In the genomic region with DNA sequence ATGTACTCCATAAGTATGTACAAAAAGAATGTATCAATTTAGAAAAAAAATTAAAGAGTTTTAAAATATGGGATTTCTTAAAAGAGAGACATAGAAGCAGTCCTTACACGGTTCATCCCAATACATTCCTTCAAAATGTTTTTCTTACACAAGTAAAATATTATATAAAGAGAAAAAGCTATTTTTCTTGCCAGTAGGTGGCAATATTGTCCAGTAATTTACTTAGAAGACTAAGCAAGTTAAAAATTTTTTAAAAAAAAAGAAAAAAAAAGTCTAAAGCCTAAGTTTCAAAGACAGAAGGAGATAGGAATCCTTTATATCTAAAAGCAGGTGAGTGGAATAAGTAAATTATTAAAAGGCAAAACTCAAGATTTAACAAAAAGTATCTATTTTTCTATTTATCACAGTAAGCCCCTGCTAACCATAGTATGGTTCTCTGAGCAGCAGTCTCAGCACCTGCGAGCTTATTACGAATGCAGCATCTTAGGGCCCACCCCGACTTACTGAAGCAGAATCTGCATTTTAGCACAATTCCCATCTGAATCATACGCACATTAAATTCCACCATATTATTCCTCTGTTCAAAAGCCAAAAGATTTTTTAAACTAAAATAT, we compare ENCODE assay signal across 8 cellular contexts.
DNase-seq lines count a peak whose midpoint lies in the region; TF ChIP-seq lines count a peak whose summit lies in the region.

No MANE protein-coding gene starts in this region.

- H3K27ac Mint-ChIP-seq in brain: no peak overlapping the region
- H3K27ac Mint-ChIP-seq in immature natural killer cell: no peak overlapping the region

- peaks cover 18% of the 10 kb centered on the region for H3K36me3 Mint-ChIP-seq in brain
- no peaks in the 10 kb centered on the region for H3K36me3 Mint-ChIP-seq in immature natural killer cell

- peak in 2 of 3 experiments; percentile 74 to 75 for DNase-seq in NCI-H1417 (lab: John Stamatoyannopoulos, UW)
- DNase-seq in NCI-H1417 treated with DMSO at 0.1 percent for 48 hours (lab: John Stamatoyannopoulos, UW): no peak
- DNase-seq in NCI-H1092 (lab: John Stamatoyannopoulos, UW): peak; percentile 22
- peak; percentile 81 for DNase-seq in middle frontal gyrus (ENCODE audit: extremely low spot score, low spot score)
- DNase-seq in epidermal melanocyte (ENCODE audit: insufficient read length, low spot score): no peak
- no peak for DNase-seq in immature natural killer cell
- no peak for DNase-seq in mucosa of gallbladder (ENCODE audit: low spot score)

- no peaks in the 10 kb centered on the region for H3K27me3 Mint-ChIP-seq in brain
- peaks cover 0 to 11% (median 2%) of the 10 kb centered on the region in 3 donors for H3K27me3 Mint-ChIP-seq in immature natural killer cell (ENCODE audit: low read depth in 3 of 3)

- H3K4me3 Mint-ChIP-seq in brain: no peak overlapping the region
- H3K4me3 Mint-ChIP-seq in immature natural killer cell: no peak overlapping the region

- peaks cover 10% of the 10 kb centered on the region for H3K4me1 Mint-ChIP-seq in brain
- no peaks in the 10 kb centered on the region for H3K4me1 Mint-ChIP-seq in immature natural killer cell

- H3K9me3 Mint-ChIP-seq in brain (no peaks in the 10 kb centered on the region), immature natural killer cell (no peaks in the 10 kb centered on the region)

- TF ChIP-seq CTCF in brain (conservative IDR thresholded peaks at IDR 0.05): peak; percentile 73 to 81

Comparison
In these comparisons a context has a peak if more than half of its experiments do, and no peak if none do; other contexts are left out.
1. DNase-seq: peak in NCI-H1417 (2 of 3), NCI-H1092 (single experiment) and middle frontal gyrus (single experiment); none in NCI-H1417 treated with DMSO at 0.1 percent for 48 hours (single experiment), epidermal melanocyte (single experiment), immature natural killer cell (0 of 3) and mucosa of gallbladder (single experiment).